In genomic region chr17:81236784-81237183, GRCh38 we compare ENCODE assay signal across 17 cellular contexts. TPM values are rescaled to one million over a fixed set of nuclear protein-coding genes. Genes with fewer than 3 reads are reported as not detected.
DNase-seq lines count a peak whose midpoint lies in the region; ATAC-seq and TF ChIP-seq lines count a peak whose summit lies in the region.
"Had no signal": no experiment of that assay in that cellular context is flagged by ENCODE, and none has a peak within 500 bp of the region (broad histone marks: within the 10 kb centered on the region; RNA-seq: fewer than 3 reads in every experiment).

No MANE protein-coding gene starts in this region.

- H3K4me3 ChIP-seq in right cardiac atrium (ENCODE audit: low read length) (no peak overlapping the region), endodermal cell (ENCODE audit: low read length) (no peak overlapping the region)
- H3K4me3 ChIP-seq: Peyer's patch had no signal

- no peak overlapping the region for H3K9ac ChIP-seq in endodermal cell (ENCODE audit: extremely low read depth, low read length, poor library complexity, severe bottlenecking)

- H3K4me1 Mint-ChIP-seq in activated T-helper 1 cell treated with anti-CD3 and anti-CD28 coated beads, Interleukin-12 subunit alpha, Interleukin-12 subunit beta, Interleukin-2, Interleukin-4 antibody, amounts not matched to agents 30 ng/mL and 10 ng/mL and 1 ng/mL, durations not matched to agents 14 hours and 24 hours and 36 hours (ENCODE audit: low read depth) = peaks cover 19% of the 10 kb centered on the region
- H3K4me1 Mint-ChIP-seq in naive B cell (peaks cover 24 to 43% (median 37%) of the 10 kb centered on the region in 3 donors), endodermal cell (peaks cover 7% of the 10 kb centered on the region)

- 91% methylated on average over 21 of the region's 21 CpGs for WGBS in right cardiac atrium
- WGBS in endodermal cell (ENCODE audit: insufficient coverage in 1 of 2, insufficient read length in 1 of 2), 2 experiments = 95 to 98% methylated on average over 15 to 21 of the region's 21 CpGs

- no peak overlapping the region for H3K27ac ChIP-seq in right cardiac atrium (ENCODE audit: low read length)
- H3K27ac ChIP-seq in endodermal cell (ENCODE audit: low read depth, low read length) = no peak overlapping the region
- H3K27ac ChIP-seq: Peyer's patch had no signal

- H3K9me3 ChIP-seq in right cardiac atrium (ENCODE audit: control insufficient read depth, low read length) (no peaks in the 10 kb centered on the region), endodermal cell (ENCODE audit: control insufficient read depth, low read length) (no peaks in the 10 kb centered on the region)
- H3K9me3 ChIP-seq: Peyer's patch had no signal

- H3K27ac Mint-ChIP-seq in activated T-helper 1 cell treated with anti-CD3 and anti-CD28 coated beads, Interleukin-12 subunit alpha, Interleukin-12 subunit beta, Interleukin-2, Interleukin-4 antibody, amounts not matched to agents 30 ng/mL and 10 ng/mL and 1 ng/mL, durations not matched to agents 14 hours and 24 hours and 36 hours = no peak overlapping the region
- H3K27ac Mint-ChIP-seq in naive B cell (peak overlapping the region in 1 of 6 donors; percentile 86), endodermal cell (no peak overlapping the region)

- ATAC-seq in right cardiac atrium = no peak
- ATAC-seq in Right ventricle myocardium superior (ENCODE audit: poor library complexity) = no peak
- no peak for ATAC-seq in naive B cell (ENCODE audit: low read depth in 2 of 2)
- ATAC-seq in GM18870 (IDR thresholded peaks at IDR 0.05; ENCODE audit: unreplicated experiment) = no peak
- ATAC-seq in HG02852 (IDR thresholded peaks at IDR 0.05; ENCODE audit: unreplicated experiment) = no peak

- no peaks in the 10 kb centered on the region for H3K27me3 Mint-ChIP-seq in activated T-helper 1 cell treated with anti-CD3 and anti-CD28 coated beads, Interleukin-12 subunit alpha, Interleukin-12 subunit beta, Interleukin-2, Interleukin-4 antibody, amounts not matched to agents 30 ng/mL and 10 ng/mL and 1 ng/mL, durations not matched to agents 14 hours and 24 hours and 36 hours (ENCODE audit: insufficient read depth)
- H3K27me3 Mint-ChIP-seq in naive B cell = no peaks in the 10 kb centered on the region
- no peaks in the 10 kb centered on the region for H3K27me3 Mint-ChIP-seq in endodermal cell (ENCODE audit: insufficient read depth)
- H3K27me3 Mint-ChIP-seq: CD4-positive, CD25-positive, alpha-beta regulatory T cell had no signal

- peak; percentile 19 to 66 (median 47) for DNase-seq in right cardiac atrium
- DNase-seq in Right ventricle myocardium superior = no peak
- DNase-seq in activated T-helper 1 cell treated with anti-CD3 and anti-CD28 coated beads, Interleukin-12 subunit alpha, Interleukin-12 subunit beta, Interleukin-2, Interleukin-4 antibody, amounts not matched to agents 30 ng/mL and 10 ng/mL and 1 ng/mL, durations not matched to agents 14 hours and 24 hours and 36 hours (ENCODE audit: low spot score) = no peak
- no peak for DNase-seq in naive B cell
- no peak for DNase-seq in SW 1271 (lab: John Stamatoyannopoulos, UW)
- DNase-seq in endodermal cell = no peak
- DNase-seq: CD4-positive, CD25-positive, alpha-beta regulatory T cell; GF-D8; H7; Kasumi-1; NCI-H1930; NCI-H2171 treated with DMSO at 0.1 percent for 48 hours; NCI-H774; Peyer's patch; SHP77 treated with DMSO at 0.1 percent for 48 hours had no signal

- H3K27me3 ChIP-seq in right cardiac atrium (ENCODE audit: control insufficient read depth, insufficient read depth) (no peaks in the 10 kb centered on the region), endodermal cell (ENCODE audit: control insufficient read depth, insufficient read depth, low read length, poor library complexity, severe bottlenecking) (no peaks in the 10 kb centered on the region)
- H3K27me3 ChIP-seq: Peyer's patch had no signal

- H3K36me3 ChIP-seq in endodermal cell (ENCODE audit: control insufficient read depth, insufficient read depth, low read length) = peaks cover 6% of the 10 kb centered on the region

- H3K4me1 ChIP-seq in right cardiac atrium (ENCODE audit: control insufficient read depth, insufficient read depth, low read length) = peaks cover 8% of the 10 kb centered on the region
- H3K4me1 ChIP-seq in endodermal cell (ENCODE audit: control insufficient read depth, insufficient read depth, low read length) = peaks cover 7% of the 10 kb centered on the region

- no peaks in the 10 kb centered on the region for H3K9me3 Mint-ChIP-seq in activated T-helper 1 cell treated with anti-CD3 and anti-CD28 coated beads, Interleukin-12 subunit alpha, Interleukin-12 subunit beta, Interleukin-2, Interleukin-4 antibody, amounts not matched to agents 30 ng/mL and 10 ng/mL and 1 ng/mL, durations not matched to agents 14 hours and 24 hours and 36 hours
- H3K9me3 Mint-ChIP-seq in naive B cell (no peaks in the 10 kb centered on the region), endodermal cell (no peaks in the 10 kb centered on the region)
- H3K9me3 Mint-ChIP-seq: CD4-positive, CD25-positive, alpha-beta regulatory T cell had no signal

- peaks cover 17% of the 10 kb centered on the region for H3K36me3 Mint-ChIP-seq in activated T-helper 1 cell treated with anti-CD3 and anti-CD28 coated beads, Interleukin-12 subunit alpha, Interleukin-12 subunit beta, Interleukin-2, Interleukin-4 antibody, amounts not matched to agents 30 ng/mL and 10 ng/mL and 1 ng/mL, durations not matched to agents 14 hours and 24 hours and 36 hours (ENCODE audit: low read depth)
- H3K36me3 Mint-ChIP-seq in naive B cell = no peaks in the 10 kb centered on the region
- peaks cover 4% of the 10 kb centered on the region for H3K36me3 Mint-ChIP-seq in endodermal cell (ENCODE audit: low read depth)

- TF ChIP-seq CTCF in endodermal cell (conservative IDR thresholded peaks at IDR 0.05) = no peak

- intact Hi-C loops in right cardiac atrium (cut with DNase I) = no loop called here
- intact Hi-C loops in Right ventricle myocardium superior (cut with DNase I) = no loop called here
- intact Hi-C loops in activated T-helper 1 cell treated with anti-CD3 and anti-CD28 coated beads, Interleukin-12 subunit alpha, Interleukin-12 subunit beta, Interleukin-2, Interleukin-4 antibody, amounts not matched to agents 30 ng/mL and 10 ng/mL and 1 ng/mL, durations not matched to agents 14 hours and 24 hours and 36 hours (cut with micrococcal nuclease) = no loop called here

- peak overlapping the region; percentile 94 for H3K4me3 Mint-ChIP-seq in activated T-helper 1 cell treated with anti-CD3 and anti-CD28 coated beads, Interleukin-12 subunit alpha, Interleukin-12 subunit beta, Interleukin-2, Interleukin-4 antibody, amounts not matched to agents 30 ng/mL and 10 ng/mL and 1 ng/mL, durations not matched to agents 14 hours and 24 hours and 36 hours
- H3K4me3 Mint-ChIP-seq in naive B cell = peak overlapping the region in 5 of 8 donors; percentile 35 to 97 (median 88)
- no peak overlapping the region for H3K4me3 Mint-ChIP-seq in endodermal cell

RNA-seq across cellular contexts. Expression of gene TEPSIN, which starts 2.1 kb away (rescaled TPM):
- 10 to 100 TPM; 12.5 to 17.7 (median 14.2) TPM for total RNA-seq in right cardiac atrium
- 12.6 TPM for polyA plus RNA-seq in right cardiac atrium
- total RNA-seq in Right ventricle myocardium superior = 13.4 TPM
- total RNA-seq in activated T-helper 1 cell treated with anti-CD3 and anti-CD28 coated beads, Interleukin-12 subunit alpha, Interleukin-12 subunit beta, Interleukin-2, Interleukin-4 antibody, amounts not matched to agents 30 ng/mL and 10 ng/mL and 1 ng/mL, durations not matched to agents 14 hours and 24 hours and 36 hours = 37.7 and 41.0 TPM in 2 replicates
- polyA plus RNA-seq in naive B cell (ENCODE audit: low read depth in 6 of 6) = 10 to 100 TPM in 1 of 6 donors, 1 to 10 TPM in 5; 4.5 to 16.8 (median 7.6) TPM
- 10 to 100 TPM; 30.0 to 45.0 TPM for total RNA-seq in endodermal cell
- polyA plus RNA-seq in endodermal cell (2013, experiment 1 of 2) = 24.6 TPM
- polyA plus RNA-seq in endodermal cell (2013, experiment 2 of 2) = 21.1 TPM

RNA-seq across cellular contexts. Expression of gene NDUFAF8, which starts 2.3 kb away (rescaled TPM):
- total RNA-seq in right cardiac atrium (10 to 100 TPM; 51.5 to 75.4 (median 62.5) TPM), Right ventricle myocardium superior (59.4 TPM), endodermal cell (10 to 100 TPM; 42.7 to 48.7 TPM)
- polyA plus RNA-seq in right cardiac atrium (55.0 TPM), naive B cell (ENCODE audit: low read depth in 6 of 6) (10 to 100 TPM; 53.3 to 88.4 (median 81.7) TPM)
- 71.9 and 78.3 TPM in 2 replicates for total RNA-seq in activated T-helper 1 cell treated with anti-CD3 and anti-CD28 coated beads, Interleukin-12 subunit alpha, Interleukin-12 subunit beta, Interleukin-2, Interleukin-4 antibody, amounts not matched to agents 30 ng/mL and 10 ng/mL and 1 ng/mL, durations not matched to agents 14 hours and 24 hours and 36 hours
- 60.9 TPM for polyA plus RNA-seq in endodermal cell (2013, experiment 1 of 2)
- 52.0 TPM for polyA plus RNA-seq in endodermal cell (2013, experiment 2 of 2)

RNA-seq across cellular contexts. Expression of gene CEP131, which starts 14.0 kb away (rescaled TPM):
- 1 to 10 TPM; 4.6 to 5.9 (median 5.2) TPM for total RNA-seq in right cardiac atrium
- 7.4 TPM for polyA plus RNA-seq in right cardiac atrium
- total RNA-seq in Right ventricle myocardium superior = 11.1 TPM
- total RNA-seq in activated T-helper 1 cell treated with anti-CD3 and anti-CD28 coated beads, Interleukin-12 subunit alpha, Interleukin-12 subunit beta, Interleukin-2, Interleukin-4 antibody, amounts not matched to agents 30 ng/mL and 10 ng/mL and 1 ng/mL, durations not matched to agents 14 hours and 24 hours and 36 hours = 17.5 and 18.7 TPM in 2 replicates
- 10 to 100 TPM in 1 of 6 donors, 1 to 10 TPM in 4, not detected in 1; 3.1 to 11.6 (median 4.0) TPM for polyA plus RNA-seq in naive B cell (ENCODE audit: low read depth in 6 of 6)
- total RNA-seq in endodermal cell = 10 to 100 TPM; 23.2 to 28.0 TPM
- 30.3 TPM for polyA plus RNA-seq in endodermal cell (2013, experiment 1 of 2)
- polyA plus RNA-seq in endodermal cell (2013, experiment 2 of 2) = 24.0 TPM

RNA-seq across cellular contexts. Expression of gene SLC38A10, which starts 58.3 kb away (rescaled TPM):
- total RNA-seq in right cardiac atrium (10 to 100 TPM; 50.8 to 63.9 (median 53.5) TPM), Right ventricle myocardium superior (41.3 TPM), endodermal cell (10 to 100 TPM; 60.2 to 90.3 TPM)
- polyA plus RNA-seq in right cardiac atrium (61.5 TPM), naive B cell (ENCODE audit: low read depth in 6 of 6) (10 to 100 TPM; 44.0 to 82.0 (median 51.0) TPM)
- total RNA-seq in activated T-helper 1 cell treated with anti-CD3 and anti-CD28 coated beads, Interleukin-12 subunit alpha, Interleukin-12 subunit beta, Interleukin-2, Interleukin-4 antibody, amounts not matched to agents 30 ng/mL and 10 ng/mL and 1 ng/mL, durations not matched to agents 14 hours and 24 hours and 36 hours = 99.7 and 101 TPM in 2 replicates
- polyA plus RNA-seq in endodermal cell (2013, experiment 1 of 2) = 30.6 TPM
- 33.5 TPM for polyA plus RNA-seq in endodermal cell (2013, experiment 2 of 2)

Comparison
In these comparisons a context has a peak if more than half of its experiments do, and no peak if none do; other contexts are left out.
1. DNase-seq: peak in right cardiac atrium (3 of 3); none in Right ventricle myocardium superior (single experiment), activated T-helper 1 cell treated with anti-CD3 and anti-CD28 coated beads, Interleukin-12 subunit alpha, Interleukin-12 subunit beta, Interleukin-2, Interleukin-4 antibody, amounts not matched to agents 30 ng/mL and 10 ng/mL and 1 ng/mL, durations not matched to agents 14 hours and 24 hours and 36 hours (single experiment), naive B cell (single experiment), SW 1271 (0 of 2) and endodermal cell (single experiment).